ENCODE assay signal across 8 cellular contexts in the genomic region with DNA sequence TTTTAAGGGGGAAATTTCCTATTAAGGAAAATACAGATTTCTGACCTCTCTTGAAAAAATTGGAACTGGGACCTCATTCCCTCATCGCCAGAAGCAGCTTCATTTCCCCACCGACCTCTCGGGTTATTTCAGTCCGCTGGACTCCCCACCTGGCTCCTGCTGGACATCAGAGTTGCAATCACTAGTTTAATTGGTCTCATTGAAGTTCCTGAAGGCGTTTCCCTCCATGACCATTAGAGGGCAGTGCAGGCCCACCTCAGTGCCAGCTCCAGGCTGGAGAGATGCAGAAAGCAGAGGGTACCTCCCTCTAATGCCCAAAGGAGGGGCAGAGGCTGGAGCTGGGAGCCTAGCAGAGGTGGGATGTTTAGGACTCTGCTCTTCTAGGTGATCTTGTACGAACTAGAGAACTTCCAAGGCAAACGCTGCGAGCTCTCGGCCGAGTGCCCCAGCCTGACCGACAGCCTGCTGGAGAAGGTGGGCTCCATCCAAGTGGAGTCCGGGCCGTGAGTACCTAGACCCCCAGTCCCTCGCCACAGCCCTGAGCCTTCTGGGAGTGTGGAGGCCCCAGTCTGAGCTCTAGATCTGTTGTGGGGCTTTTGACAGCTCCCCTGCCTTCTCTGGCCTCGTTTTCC. TPM values are rescaled to one million over a fixed set of nuclear protein-coding genes. Genes with fewer than 3 reads are reported as not detected.
DNase-seq lines count a peak whose midpoint lies in the region; TF ChIP-seq lines count a peak whose summit lies in the region.

No MANE protein-coding gene starts in this region.

- H3K36me3 Mint-ChIP-seq in neural crest cell (ENCODE audit: low read depth), result no peaks in the 10 kb centered on the region

- H3K4me3 ChIP-seq in BLaER1 (no peak overlapping the region), HL-60 (replicated peaks; ENCODE audit: insufficient read depth, low read length) (no peak overlapping the region), OCI-LY3 (ENCODE audit: low read length) (no peak overlapping the region), tibial nerve (no peak overlapping the region)

- no peak overlapping the region for H3K27ac Mint-ChIP-seq in neural crest cell (ENCODE audit: unreplicated experiment)

- H3K9me3 Mint-ChIP-seq in neural crest cell, result no peaks in the 10 kb centered on the region

- no peaks in the 10 kb centered on the region for H3K27me3 Mint-ChIP-seq in neural crest cell (ENCODE audit: low read depth)

- H2AFZ ChIP-seq in OCI-LY3 (ENCODE audit: low read depth, low read length), result no peak overlapping the region

- no peak for TF ChIP-seq EP300 in tibial nerve (IDR thresholded peaks at IDR 0.05)

- H3K4me1 ChIP-seq in BLaER1 (peaks cover 33% of the 10 kb centered on the region), OCI-LY3 (ENCODE audit: low read length) (no peaks in the 10 kb centered on the region), tibial nerve (no peaks in the 10 kb centered on the region)

- no peaks in the 10 kb centered on the region for H3K36me3 ChIP-seq in BLaER1
- H3K36me3 ChIP-seq in OCI-LY3 (replicated peaks; ENCODE audit: low read depth, low read length), result no peaks in the 10 kb centered on the region
- H3K36me3 ChIP-seq in tibial nerve, result peaks cover 0 to 20% (median 0%) of the 10 kb centered on the region in 3 donors

- H3K9ac ChIP-seq in BLaER1 (no peak overlapping the region), OCI-LY3 (ENCODE audit: low read length) (no peak overlapping the region)

- WGBS in tibial nerve, 2 donors, result 46 to 55% methylated on average over 11 to 15 of the region's 15 CpGs

- TF ChIP-seq CTCF in HL-60 (IDR thresholded peaks at IDR 0.05; ENCODE audit: insufficient read depth, low read length) (peak; percentile 93), OCI-LY3 (IDR thresholded peaks at IDR 0.05; ENCODE audit: low read depth, low read length) (peak; percentile 95), neural crest cell (conservative IDR thresholded peaks at IDR 0.05) (peak; percentile 86), tibial nerve (IDR thresholded peaks at IDR 0.05) (peak; percentile 62 to 86 (median 73))

- no peak overlapping the region for H3K27ac ChIP-seq in BLaER1
- H3K27ac ChIP-seq in HL-60 (replicated peaks), result no peak overlapping the region
- H3K27ac ChIP-seq in OCI-LY3 (ENCODE audit: low read length), result no peak overlapping the region
- H3K27ac ChIP-seq in tibial nerve, result no peak overlapping the region

- no peak for TF ChIP-seq POLR2A in tibial nerve (IDR thresholded peaks at IDR 0.05)

- H3K4me1 Mint-ChIP-seq in neural crest cell, result peaks cover 14% of the 10 kb centered on the region

- peak overlapping the region; percentile 89 for H3K4me2 ChIP-seq in BLaER1
- peak overlapping the region; percentile 12 for H3K4me2 ChIP-seq in OCI-LY3 (ENCODE audit: low read length)

- H4K20me1 ChIP-seq in BLaER1 (peaks cover 9% of the 10 kb centered on the region), OCI-LY3 (ENCODE audit: insufficient read depth, low read length) (no peaks in the 10 kb centered on the region)

- H3K9me3 ChIP-seq in BLaER1 (no peaks in the 10 kb centered on the region), OCI-LY3 (ENCODE audit: insufficient read depth, low read length) (no peaks in the 10 kb centered on the region), tibial nerve (no peaks in the 10 kb centered on the region)

- no peaks in the 10 kb centered on the region for H3K27me3 ChIP-seq in BLaER1
- H3K27me3 ChIP-seq in HL-60 (ENCODE audit: insufficient read depth, poor library complexity, severe bottlenecking), result no peaks in the 10 kb centered on the region
- H3K27me3 ChIP-seq in OCI-LY3 (ENCODE audit: low read depth, low read length), result peaks cover 2% of the 10 kb centered on the region; the same call in 1 of the 2 replicates
- no peaks in the 10 kb centered on the region for H3K27me3 ChIP-seq in tibial nerve

- H3K79me2 ChIP-seq in OCI-LY3 (ENCODE audit: low read length), result no peaks in the 10 kb centered on the region

- H3K4me3 Mint-ChIP-seq in neural crest cell, result no peak overlapping the region

- DNase-seq in HL-60 (ENCODE audit: low read depth in 1 of 2, low spot score in 1 of 2) (peak; percentile 12 to 59), fibroblast of peridontal ligament (ENCODE audit: extremely low read depth) (peak; percentile 58), neural crest cell (ENCODE audit: low read depth, low spot score) (peak; percentile 72), tibial nerve (ENCODE audit: low spot score in 2 of 2) (peak; percentile 51 to 62)
- DNase-seq in activated T-cell treated with anti-CD3 and anti-CD28 coated beads, Interleukin-2, amount 50 U/mL, for 1 hour, result peak; percentile 55
- no peak for DNase-seq in NK-92 treated with Interleukin-12 subunit alpha and Interleukin-12 subunit beta, amount 100 ng/mL, for 24 hours (lab: John Stamatoyannopoulos, UW)

RNA-seq across cellular contexts. Expression of gene CRYBB3, which starts 2.7 kb away (rescaled TPM):
- total RNA-seq in neural crest cell, result not detected in 2 replicates
- total RNA-seq in tibial nerve, result not detected

RNA-seq across cellular contexts. Expression of gene CRYBB2, which starts 17.0 kb away (rescaled TPM):
- total RNA-seq in neural crest cell (not detected in 2 replicates), tibial nerve (not detected)
